In genomic region chr2:264493-265468, GRCh38 we compare ENCODE assay signal across 1 cellular context.
TF ChIP-seq lines count a peak whose summit lies in the region.

ACP1 (plus strand) TSS chr2:264947; CDS start chr2:264965, 18 bp downstream.

TF ChIP-seq in SK-N-SH, 30 proteins besides CTCF, POLR2A, EP300 and RAD21 (continued from another document):
- peak; percentile 100 for TF ChIP-seq NRF1 (IDR thresholded peaks at IDR 0.05; ENCODE audit: low read depth, low read length)
- TF ChIP-seq SIN3A (IDR thresholded peaks at IDR 0.05; ENCODE audit: borderline replicate concordance, low read depth, low read length): peak; percentile 44; the same call in 1 of the 2 replicates
- no peak for TF ChIP-seq RFX5 (IDR thresholded peaks at IDR 0.05; ENCODE audit: low read length)
- TF ChIP-seq TCF12 (IDR thresholded peaks at IDR 0.05): no peak
- TF ChIP-seq IRF3 (IDR thresholded peaks at IDR 0.05; ENCODE audit: low read depth, low read length): no peak
